30 cellular contexts compared by ENCODE assay signal in the genomic region with DNA sequence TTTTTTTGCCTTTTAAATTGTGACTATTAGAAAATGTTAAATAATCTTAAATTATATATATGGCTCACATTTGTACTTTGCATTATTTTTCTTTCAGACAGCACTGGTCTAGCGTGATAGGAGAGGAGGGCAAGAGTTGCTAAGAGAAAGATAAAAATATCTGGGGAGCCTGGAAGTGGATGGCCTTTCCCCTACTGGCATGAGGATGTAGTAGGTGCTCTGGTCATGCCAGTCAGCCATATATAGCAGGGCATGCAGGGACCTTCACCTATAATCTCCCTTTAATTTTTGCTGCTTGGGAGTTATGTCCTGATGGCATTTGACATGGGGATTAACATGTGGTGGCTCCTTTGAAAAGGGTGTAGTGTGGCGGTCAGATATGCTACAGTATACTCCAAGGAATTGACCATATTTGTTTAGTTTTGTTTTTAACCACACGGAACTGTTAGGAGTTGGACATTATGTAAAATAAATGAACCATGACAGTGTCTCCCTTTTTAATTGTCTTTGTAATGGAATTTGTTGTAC.
"Had no signal": no experiment of that assay in that cellular context is flagged by ENCODE, and none has a peak within 500 bp of the region (broad histone marks: within the 10 kb centered on the region; RNA-seq: fewer than 3 reads in every experiment).

No MANE protein-coding gene starts in this region.

- H3K9me3 ChIP-seq: adrenal gland, body of pancreas, colonic mucosa, neutrophil, sigmoid colon, thoracic aorta had no signal

- H3K27me3 ChIP-seq: adrenal gland, body of pancreas, colonic mucosa, dorsolateral prefrontal cortex, neutrophil, sigmoid colon had no signal

- H3K27ac ChIP-seq: adrenal gland, body of pancreas, colonic mucosa, dorsolateral prefrontal cortex, neutrophil, sigmoid colon, thoracic aorta, WERI-Rb-1 had no signal

- H3K36me3 ChIP-seq: adrenal gland, colonic mucosa, neutrophil, sigmoid colon, thoracic aorta, WERI-Rb-1 had no signal

- DNase-seq: activated CD4-positive, alpha-beta memory T cell treated with anti-CD3 and anti-CD28 coated beads for 36 hours; activated CD4-positive, alpha-beta T cell treated with anti-CD3 and anti-CD28 coated beads, Interleukin-2, amount 10 ng/mL, durations not matched to agents 24 days and 14 days; activated CD8-positive, alpha-beta memory T cell treated with anti-CD3 and anti-CD28 coated beads, Interleukin-2, amount 50 U/mL, for 4 hours; activated effector memory CD4-positive, alpha-beta T cell treated with anti-CD3 and anti-CD28 coated beads, Interleukin-2, amount 50 U/mL, for 16 hours; activated naive CD4-positive, alpha-beta T cell treated with anti-CD3 and anti-CD28 coated beads for 36 hours; activated naive CD8-positive, alpha-beta T cell treated with anti-CD3 and anti-CD28 coated beads for 36 hours; activated T-cell treated with anti-CD3 and anti-CD28 coated beads, Interleukin-2, amount 50 U/mL, for 1 hour; adrenal gland; aorta; body of pancreas; cerebellar nuclear complex; colonic mucosa; dorsolateral prefrontal cortex; effector memory CD4-positive, alpha-beta T cell; foreskin fibroblast; head of caudate nucleus; naive B cell; nephron progenitor cell; sigmoid colon; small intestine; stimulated activated CD4-positive, alpha-beta T cell treated with anti-CD3 and anti-CD28 coated beads, Interleukin-4, amount 100 ng/mL, for 24 hours; T-helper 9 cell; WERI-Rb-1 had no signal

- ATAC-seq: activated CD4-positive, CD25-positive, alpha-beta regulatory T cell treated with anti-CD3 and anti-CD28 coated beads, Interleukin-2, amount 50 U/mL, for 24 hours; body of pancreas; esophagus mucosa; stimulated activated effector memory CD8-positive, alpha-beta T cell treated with anti-CD3 and anti-CD28 coated beads, Interleukin-12 subunit alpha, Interleukin-12 subunit beta, amount 100 ng/mL, for 72 hours had no signal

- H3K4me3 ChIP-seq: adrenal gland, body of pancreas, colonic mucosa, dorsolateral prefrontal cortex, sigmoid colon, thoracic aorta had no signal

- H3K4me1 ChIP-seq: body of pancreas, colonic mucosa, sigmoid colon had no signal

- FAIRE-seq: small intestine, TTC549, urothelium cell line had no signal
